In genomic region chr3:186237915-186238314, GRCh38 we compare ENCODE assay signal across 16 cellular contexts.
DNase-seq lines count a peak whose midpoint lies in the region; ATAC-seq, FAIRE-seq and TF ChIP-seq lines count a peak whose summit lies in the region.
"Had no signal": no experiment of that assay in that cellular context is flagged by ENCODE, and none has a peak within 500 bp of the region (broad histone marks: within the 10 kb centered on the region; RNA-seq: fewer than 3 reads in every experiment).

No MANE protein-coding gene starts in this region.

- POLR2A ChIA-PET in GM12878 (lab: Charles Lee) = interaction anchor here (1.3 kb wide), 1 partner anchor 294 kb away, joined by 3 read pairs; no protein-coding TSS in a partner anchor

- ATAC-seq in GM12878 (peak; percentile 11), HG02884 (IDR thresholded peaks at IDR 0.05; ENCODE audit: unreplicated experiment) (no peak)

- WGBS in GM12878 (ENCODE audit: insufficient coverage, insufficient replicate concordance, low lambda C conversion rate, missing lambda C conversion rate) = 3% methylated on average over 2 of the region's 2 CpGs
- 87% methylated on average over 2 of the region's 2 CpGs for WGBS in esophagus muscularis mucosa

- FAIRE-seq in GM12878 (lab: Jason Lieb, UNC) (no peak), H54 (lab: Jason Lieb, UNC) (no peak)

- intact Hi-C loops in GM12878 (cut with micrococcal nuclease; ENCODE audit: unreplicated experiment) (no loop called here), esophagus muscularis mucosa (cut with DNase I) (no loop called here)

- no peaks in the 10 kb centered on the region for H3K27me3 ChIP-seq in BLaER1 treated with 17β-estradiol and CSF1 and Interleukin-3, amounts not matched to agents 10 nM and 100 nM
- no peaks in the 10 kb centered on the region for H3K27me3 ChIP-seq in Karpas-422 (ENCODE audit: low read length)
- no peaks in the 10 kb centered on the region for H3K27me3 ChIP-seq in GM12878 (replicated peaks in 1 of 2; ENCODE audit: control insufficient read depth in 2 of 2, insufficient read depth in 2 of 2, low read length in 1 of 2)
- H3K27me3 ChIP-seq in esophagus muscularis mucosa = no peaks in the 10 kb centered on the region
- H3K27me3 ChIP-seq: BE2C had no signal

- H2AFZ ChIP-seq in Karpas-422 (ENCODE audit: low read length) (no peak overlapping the region), GM12878 (ENCODE audit: control insufficient read depth, low read depth, low read length) (no peak overlapping the region)
- H2AFZ ChIP-seq: GM23248 had no signal

- RAD21 ChIA-PET in GM12878 (lab: Charles Lee; ENCODE audit: unreplicated experiment) = interaction anchor here (0.7 to 1.4 kb wide), 11 partner anchors 17 to 302 kb away, joined by 3 to 6 read pairs (median 3); no protein-coding TSS in a partner anchor

- no peaks in the 10 kb centered on the region for H3K79me2 ChIP-seq in Karpas-422 (ENCODE audit: low read length)
- H3K79me2 ChIP-seq in GM12878 (ENCODE audit: control insufficient read depth, insufficient read depth, low read length) = no peaks in the 10 kb centered on the region

- H3K36me3 ChIP-seq in BLaER1 treated with 17β-estradiol and CSF1 and Interleukin-3, amounts not matched to agents 10 nM and 100 nM = no peaks in the 10 kb centered on the region
- H3K36me3 ChIP-seq in Karpas-422 (ENCODE audit: insufficient read depth, low read length) (no peaks in the 10 kb centered on the region), GM12878 (ENCODE audit: control insufficient read depth in 2 of 2, insufficient read depth in 2 of 2, low read length in 1 of 2) (no peaks in the 10 kb centered on the region), esophagus muscularis mucosa (peaks cover 0 to 42% (median 23%) of the 10 kb centered on the region in 4 donors)

- TF ChIP-seq EP300 in GM12878 (IDR thresholded peaks at IDR 0.05; ENCODE audit: borderline replicate concordance in 1 of 2, control insufficient read depth in 1 of 2, low read depth in 2 of 2, low read length in 2 of 2) = no peak
- no peak for TF ChIP-seq EP300 in esophagus muscularis mucosa (IDR thresholded peaks at IDR 0.05)

- peaks cover 31 to 58% (median 50%) of the 10 kb centered on the region in 10 experiments for H3K4me1 ChIP-seq in BLaER1 treated with 17β-estradiol and CSF1 and Interleukin-3, amounts not matched to agents 10 nM and 100 nM
- H3K4me1 ChIP-seq in Karpas-422 (ENCODE audit: low read length) = peaks cover 59% of the 10 kb centered on the region
- H3K4me1 ChIP-seq in GM12878 (ENCODE audit: control insufficient read depth, insufficient read depth, low read length) = peaks cover 50% of the 10 kb centered on the region
- H3K4me1 ChIP-seq in esophagus muscularis mucosa = peaks cover 14 to 39% (median 26%) of the 10 kb centered on the region in 4 donors

- no peak overlapping the region for H3K27ac ChIP-seq in BLaER1 treated with 17β-estradiol and CSF1 and Interleukin-3, amounts not matched to agents 10 nM and 100 nM
- H3K27ac ChIP-seq in Karpas-422 (ENCODE audit: low read length) (no peak overlapping the region), GM12878 (ENCODE audit: control insufficient read depth, insufficient read depth) (no peak overlapping the region; the same call in 1 of the 2 replicates), esophagus muscularis mucosa (replicated peaks in 1 of 4) (no peak overlapping the region)
- H3K27ac ChIP-seq: GM23248 had no signal

- no peaks in the 10 kb centered on the region for H3K9me3 ChIP-seq in BLaER1 treated with 17β-estradiol and CSF1 and Interleukin-3, amounts not matched to agents 10 nM and 100 nM (replicated peaks in 1 of 11)
- H3K9me3 ChIP-seq in Karpas-422 (ENCODE audit: low read length) (no peaks in the 10 kb centered on the region), GM12878 (replicated peaks; ENCODE audit: control insufficient read depth, insufficient read depth, low read length) (no peaks in the 10 kb centered on the region), esophagus muscularis mucosa (no peaks in the 10 kb centered on the region)
- H3K9me3 ChIP-seq: BE2C had no signal

- H3K9ac ChIP-seq in BLaER1 treated with 17β-estradiol and CSF1 and Interleukin-3, amounts not matched to agents 10 nM and 100 nM = no peak overlapping the region
- no peak overlapping the region for H3K9ac ChIP-seq in Karpas-422 (ENCODE audit: low read length)
- no peak overlapping the region for H3K9ac ChIP-seq in GM12878 (ENCODE audit: control insufficient read depth, insufficient read depth, low read length)
- H3K9ac ChIP-seq: GM23248 had no signal

- in situ Hi-C loops in GM12878 (cut with MboI) = no loop called here

- no TSS peak for BruUV-seq in GM12878 (replicated peaks; lab: Mats Ljungman, UMichigan)

- DNase-seq in GM12865 (ENCODE audit: low read depth) (peak; percentile 66), Karpas-422 (peak; percentile 49), GM12878 (ENCODE audit: low read depth, low spot score) (no peak), NCI-H2196 (lab: John Stamatoyannopoulos, UW; ENCODE audit: unreplicated experiment) (no peak), esophagus muscularis mucosa (ENCODE audit: extremely low spot score) (no peak), H54 (ENCODE audit: insufficient read length, low spot score) (no peak)
- DNase-seq: BE2C; CD4-positive, alpha-beta memory T cell; DMS153; DMS79; GDM1; GM23248; HCEC 1CT; KG1 had no signal

- peak overlapping the region in 8 of 11 experiments; percentile 8 to 81 (median 27); a peak in 8 of 22 replicates for H3K4me2 ChIP-seq in BLaER1 treated with 17β-estradiol and CSF1 and Interleukin-3, amounts not matched to agents 10 nM and 100 nM
- no peak overlapping the region for H3K4me2 ChIP-seq in Karpas-422 (ENCODE audit: low read depth, low read length, poor library complexity, severe bottlenecking)
- no peak overlapping the region for H3K4me2 ChIP-seq in GM12878 (ENCODE audit: control insufficient read depth, insufficient read depth)

- SMC1A ChIA-PET in GM12878 (lab: Charles Lee; ENCODE audit: uncharacterized antibody, unreplicated experiment) = interaction anchor here (0.8 to 3.2 kb wide), 5 partner anchors 12 to 303 kb away, joined by 3 to 23 read pairs (median 3); no protein-coding TSS in a partner anchor

- H3K4me3 ChIP-seq in BLaER1 treated with 17β-estradiol and CSF1 and Interleukin-3, amounts not matched to agents 10 nM and 100 nM = no peak overlapping the region
- H3K4me3 ChIP-seq in GM12865 (ENCODE audit: low read depth, low read length) (no peak overlapping the region), Karpas-422 (ENCODE audit: low read length) (no peak overlapping the region), GM12878 (no peak overlapping the region), esophagus muscularis mucosa (no peak overlapping the region)
- H3K4me3 ChIP-seq: GM23248 had no signal

- TF ChIP-seq POLR2A in GM12878 (IDR thresholded peaks at IDR 0.05; ENCODE audit: low read depth, low read length) = no peak
- TF ChIP-seq POLR2A in esophagus muscularis mucosa (IDR thresholded peaks at IDR 0.05; ENCODE audit: low read depth) = no peak
- no peak for TF ChIP-seq POLR2A in H54 (IDR thresholded peaks at IDR 0.05; ENCODE audit: low read depth, low read length)

- no peak for TF ChIP-seq RAD21 in GM12878 (IDR thresholded peaks at IDR 0.05; ENCODE audit: insufficient read depth, low read depth, low read length)

- TF ChIP-seq CTCF in GM12865 (IDR thresholded peaks at IDR 0.05; ENCODE audit: insufficient read depth, low read depth, low read length, missing control alignments) (no peak), GM12878 (IDR thresholded peaks at IDR 0.05 in 2 of 3, conservative IDR thresholded peaks at IDR 0.05 in 1 of 3; ENCODE audit: control insufficient read depth in 2 of 3, extremely low read depth in 1 of 3, insufficient read depth in 1 of 3, low read depth in 3 of 3, low read length in 3 of 3) (no peak), esophagus muscularis mucosa (IDR thresholded peaks at IDR 0.05) (no peak)

- no peaks in the 10 kb centered on the region for H3K9me2 ChIP-seq in Karpas-422 (replicated peaks; ENCODE audit: insufficient read depth, low read length)

- CTCF ChIA-PET in GM12878 (lab: Yijun Ruan, JAX) = interaction anchor here (0.7 to 1.2 kb wide), 7 partner anchors 17 to 259 kb away, joined by 3 to 7 read pairs (median 3); no protein-coding TSS in a partner anchor

- H4K20me1 ChIP-seq in BLaER1 treated with 17β-estradiol and CSF1 and Interleukin-3, amounts not matched to agents 10 nM and 100 nM = no peaks in the 10 kb centered on the region
- no peaks in the 10 kb centered on the region for H4K20me1 ChIP-seq in Karpas-422 (ENCODE audit: insufficient read depth, low read depth, low read length)
- H4K20me1 ChIP-seq in GM12878 (ENCODE audit: control insufficient read depth, insufficient read depth) = no peaks in the 10 kb centered on the region

TF ChIP-seq in GM12878, 131 proteins besides CTCF, POLR2A, EP300 and RAD21 (continues in another document):
- TF ChIP-seq RUNX3 (IDR thresholded peaks at IDR 0.05; ENCODE audit: low read length) (peak; percentile 78), IKZF2 (IDR thresholded peaks at IDR 0.05) (peak in 1 of 2 experiments; percentile 69; a peak in 3 of 4 replicates), NFYA (IDR thresholded peaks at IDR 0.05; ENCODE audit: borderline replicate concordance, low read depth, low read length) (no peak), CREM (IDR thresholded peaks at IDR 0.05; ENCODE audit: low read depth) (peak; percentile 73), ETV6 (conservative IDR thresholded peaks at IDR 0.05 in 1 of 2, IDR thresholded peaks at IDR 0.05 in 1 of 2; ENCODE audit: borderline replicate concordance in 1 of 2, low read depth in 1 of 2) (no peak), MLLT1 (IDR thresholded peaks at IDR 0.05) (no peak), CHD4 (IDR thresholded peaks at IDR 0.05) (no peak)

Comparison
In these comparisons a context has a peak if more than half of its experiments do, and no peak if none do; other contexts are left out.
1. H3K4me2 ChIP-seq: peak in BLaER1 treated with 17β-estradiol and CSF1 and Interleukin-3, amounts not matched to agents 10 nM and 100 nM (8 of 11); none in Karpas-422 (single experiment) and GM12878 (single experiment).
2. DNase-seq: peak in GM12865 (single experiment) and Karpas-422 (single experiment); none in GM12878 (single experiment), NCI-H2196 (single experiment), esophagus muscularis mucosa (single experiment) and H54 (single experiment).